ENCODE assay signal across 1 cellular context in the genomic region with DNA sequence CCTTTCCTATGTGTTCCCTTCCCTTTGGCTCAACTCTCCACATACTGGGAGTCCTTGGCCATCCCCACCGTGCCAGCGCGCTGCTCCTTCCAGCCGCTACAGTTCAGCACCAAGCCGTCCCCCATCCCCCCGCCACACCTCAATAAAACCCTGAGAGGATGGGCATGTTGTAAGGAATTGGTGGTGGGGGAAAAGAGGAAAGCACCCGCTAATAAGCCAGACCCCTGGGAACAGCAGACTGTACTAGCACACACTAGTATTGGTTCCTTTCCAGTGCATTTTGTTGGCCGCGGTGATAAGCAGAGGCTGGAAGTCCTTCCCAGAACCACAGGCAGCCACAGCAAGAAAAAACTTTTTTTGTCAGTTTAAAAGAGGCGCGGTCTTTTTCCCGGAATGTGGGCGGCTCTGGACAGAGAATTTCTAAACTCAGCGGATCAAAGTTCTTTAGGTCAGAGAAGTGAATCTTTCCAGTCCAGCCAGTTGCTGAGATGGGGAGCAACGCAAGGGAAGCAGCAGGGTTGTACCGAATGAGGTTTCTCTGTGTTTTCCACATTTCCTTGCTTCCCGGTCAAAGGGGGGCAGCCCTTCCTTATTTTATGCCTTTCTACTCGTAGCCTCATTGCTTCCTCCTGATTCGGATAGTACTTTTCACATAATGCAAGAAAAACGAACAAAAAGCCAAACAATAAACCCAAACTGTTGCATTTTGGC.
TF ChIP-seq lines count a peak whose summit lies in the region.

No MANE protein-coding gene starts in this region.

TF ChIP-seq in HepG2, 621 proteins besides CTCF, POLR2A, EP300 and RAD21 (continued from another document and continues in another):
- TF ChIP-seq BHLHE40 (IDR thresholded peaks at IDR 0.05; ENCODE audit: low read length) (no peak), ZNF768 (CRISPR knock-in tag; IDR thresholded peaks at IDR 0.05) (no peak), ZNF83 (CRISPR knock-in tag; IDR thresholded peaks at IDR 0.05; ENCODE audit: borderline replicate concordance) (no peak), MXI1 (IDR thresholded peaks at IDR 0.05; ENCODE audit: borderline replicate concordance, low read depth, low read length) (no peak), PRPF4 (IDR thresholded peaks at IDR 0.05; ENCODE audit: low read depth, low read length, poor library complexity, severe bottlenecking) (no peak), SAP130 (CRISPR knock-in tag; IDR thresholded peaks at IDR 0.05; ENCODE audit: low read depth) (peak; percentile 17; the same call in 1 of the 2 replicates), NPAS2 (CRISPR knock-in tag; IDR thresholded peaks at IDR 0.05; ENCODE audit: borderline replicate concordance) (no peak), TEAD3 (CRISPR knock-in tag; optimal IDR thresholded peaks at IDR 0.05; ENCODE audit: borderline replicate concordance) (peak; percentile 68), DMAP1 (CRISPR knock-in tag; IDR thresholded peaks at IDR 0.05) (no peak), THAP9 (CRISPR knock-in tag; IDR thresholded peaks at IDR 0.05; ENCODE audit: borderline replicate concordance) (no peak), RBM39 (IDR thresholded peaks at IDR 0.05; ENCODE audit: low read depth, low read length, poor library complexity, severe bottlenecking) (no peak), HMGA1 (CRISPR knock-in tag; conservative IDR thresholded peaks at IDR 0.05) (no peak), PAWR (CRISPR knock-in tag; IDR thresholded peaks at IDR 0.05; ENCODE audit: borderline replicate concordance) (no peak), PHF21A (CRISPR knock-in tag; IDR thresholded peaks at IDR 0.05) (peak; percentile 64; the same call in 1 of the 2 replicates), ZNF343 (CRISPR knock-in tag; IDR thresholded peaks at IDR 0.05) (no peak), ZNF629 (CRISPR knock-in tag; conservative IDR thresholded peaks at IDR 0.05) (no peak), CC2D1A (CRISPR knock-in tag; IDR thresholded peaks at IDR 0.05) (no peak), XBP1 (CRISPR knock-in tag; IDR thresholded peaks at IDR 0.05) (no peak), ZNF570 (CRISPR knock-in tag; IDR thresholded peaks at IDR 0.05; ENCODE audit: borderline replicate concordance) (no peak), ZNF850 (CRISPR knock-in tag; conservative IDR thresholded peaks at IDR 0.05) (no peak), SCMH1 (CRISPR knock-in tag; IDR thresholded peaks at IDR 0.05; ENCODE audit: borderline replicate concordance) (no peak), ZNF331 (CRISPR knock-in tag; IDR thresholded peaks at IDR 0.05) (peak; percentile 39; the same call in 1 of the 2 replicates), POGZ (CRISPR knock-in tag; IDR thresholded peaks at IDR 0.05) (no peak), ZNF580 (CRISPR knock-in tag; IDR thresholded peaks at IDR 0.05; ENCODE audit: borderline replicate concordance, low read depth) (no peak), HNF4A (CRISPR knock-in tag; IDR thresholded peaks at IDR 0.05) (peak; percentile 70), FOXO1 (CRISPR knock-in tag; IDR thresholded peaks at IDR 0.05) (no peak), PPARG (CRISPR knock-in tag; conservative IDR thresholded peaks at IDR 0.05) (0 out of 2 replicates have a peak, but pooled peaks have one; percentile 14), ZSCAN20 (CRISPR knock-in tag; IDR thresholded peaks at IDR 0.05; ENCODE audit: borderline replicate concordance) (no peak), POLR2G (IDR thresholded peaks at IDR 0.05; ENCODE audit: low read depth, low read length) (peak; percentile 53; the same call in 1 of the 2 replicates), ZMAT3 (CRISPR knock-in tag; conservative IDR thresholded peaks at IDR 0.05) (no peak), HOXD1 (CRISPR knock-in tag; IDR thresholded peaks at IDR 0.05) (no peak), GPN1 (CRISPR knock-in tag; IDR thresholded peaks at IDR 0.05; ENCODE audit: borderline replicate concordance) (no peak), HDAC2 (CRISPR knock-in tag; IDR thresholded peaks at IDR 0.05) (peak; percentile 17; the same call in 1 of the 2 replicates), ZNF512 (CRISPR knock-in tag; IDR thresholded peaks at IDR 0.05) (no peak), ZNF747 (CRISPR knock-in tag; IDR thresholded peaks at IDR 0.05; ENCODE audit: borderline replicate concordance) (no peak), ZNF350 (CRISPR knock-in tag; IDR thresholded peaks at IDR 0.05; ENCODE audit: borderline replicate concordance, low read depth) (0 out of 2 replicates have a peak, but pooled peaks have one; percentile 45), HMG20B (CRISPR knock-in tag; conservative IDR thresholded peaks at IDR 0.05) (no peak)
- TF ChIP-seq, protein P1, sequence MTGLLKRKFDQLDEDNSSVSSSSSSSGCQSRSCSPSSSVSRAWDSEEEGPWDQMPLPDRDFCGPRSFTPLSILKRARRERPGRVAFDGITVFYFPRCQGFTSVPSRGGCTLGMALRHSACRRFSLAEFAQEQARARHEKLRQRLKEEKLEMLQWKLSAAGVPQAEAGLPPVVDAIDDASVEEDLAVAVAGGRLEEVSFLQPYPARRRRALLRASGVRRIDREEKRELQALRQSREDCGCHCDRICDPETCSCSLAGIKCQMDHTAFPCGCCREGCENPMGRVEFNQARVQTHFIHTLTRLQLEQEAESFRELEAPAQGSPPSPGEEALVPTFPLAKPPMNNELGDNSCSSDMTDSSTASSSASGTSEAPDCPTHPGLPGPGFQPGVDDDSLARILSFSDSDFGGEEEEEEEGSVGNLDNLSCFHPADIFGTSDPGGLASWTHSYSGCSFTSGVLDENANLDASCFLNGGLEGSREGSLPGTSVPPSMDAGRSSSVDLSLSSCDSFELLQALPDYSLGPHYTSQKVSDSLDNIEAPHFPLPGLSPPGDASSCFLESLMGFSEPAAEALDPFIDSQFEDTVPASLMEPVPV (CRISPR knock-in tag; IDR thresholded peaks at IDR 0.05) = 0 out of 2 replicates have a peak, but pooled peaks have one; percentile 22
- TF ChIP-seq, protein P2, sequence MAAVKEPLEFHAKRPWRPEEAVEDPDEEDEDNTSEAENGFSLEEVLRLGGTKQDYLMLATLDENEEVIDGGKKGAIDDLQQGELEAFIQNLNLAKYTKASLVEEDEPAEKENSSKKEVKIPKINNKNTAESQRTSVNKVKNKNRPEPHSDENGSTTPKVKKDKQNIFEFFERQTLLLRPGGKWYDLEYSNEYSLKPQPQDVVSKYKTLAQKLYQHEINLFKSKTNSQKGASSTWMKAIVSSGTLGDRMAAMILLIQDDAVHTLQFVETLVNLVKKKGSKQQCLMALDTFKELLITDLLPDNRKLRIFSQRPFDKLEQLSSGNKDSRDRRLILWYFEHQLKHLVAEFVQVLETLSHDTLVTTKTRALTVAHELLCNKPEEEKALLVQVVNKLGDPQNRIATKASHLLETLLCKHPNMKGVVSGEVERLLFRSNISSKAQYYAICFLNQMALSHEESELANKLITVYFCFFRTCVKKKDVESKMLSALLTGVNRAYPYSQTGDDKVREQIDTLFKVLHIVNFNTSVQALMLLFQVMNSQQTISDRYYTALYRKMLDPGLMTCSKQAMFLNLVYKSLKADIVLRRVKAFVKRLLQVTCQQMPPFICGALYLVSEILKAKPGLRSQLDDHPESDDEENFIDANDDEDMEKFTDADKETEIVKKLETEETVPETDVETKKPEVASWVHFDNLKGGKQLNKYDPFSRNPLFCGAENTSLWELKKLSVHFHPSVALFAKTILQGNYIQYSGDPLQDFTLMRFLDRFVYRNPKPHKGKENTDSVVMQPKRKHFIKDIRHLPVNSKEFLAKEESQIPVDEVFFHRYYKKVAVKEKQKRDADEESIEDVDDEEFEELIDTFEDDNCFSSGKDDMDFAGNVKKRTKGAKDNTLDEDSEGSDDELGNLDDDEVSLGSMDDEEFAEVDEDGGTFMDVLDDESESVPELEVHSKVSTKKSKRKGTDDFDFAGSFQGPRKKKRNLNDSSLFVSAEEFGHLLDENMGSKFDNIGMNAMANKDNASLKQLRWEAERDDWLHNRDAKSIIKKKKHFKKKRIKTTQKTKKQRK (IDR thresholded peaks at IDR 0.05; ENCODE audit: low read length) = no peak
- TF ChIP-seq, protein P3, sequence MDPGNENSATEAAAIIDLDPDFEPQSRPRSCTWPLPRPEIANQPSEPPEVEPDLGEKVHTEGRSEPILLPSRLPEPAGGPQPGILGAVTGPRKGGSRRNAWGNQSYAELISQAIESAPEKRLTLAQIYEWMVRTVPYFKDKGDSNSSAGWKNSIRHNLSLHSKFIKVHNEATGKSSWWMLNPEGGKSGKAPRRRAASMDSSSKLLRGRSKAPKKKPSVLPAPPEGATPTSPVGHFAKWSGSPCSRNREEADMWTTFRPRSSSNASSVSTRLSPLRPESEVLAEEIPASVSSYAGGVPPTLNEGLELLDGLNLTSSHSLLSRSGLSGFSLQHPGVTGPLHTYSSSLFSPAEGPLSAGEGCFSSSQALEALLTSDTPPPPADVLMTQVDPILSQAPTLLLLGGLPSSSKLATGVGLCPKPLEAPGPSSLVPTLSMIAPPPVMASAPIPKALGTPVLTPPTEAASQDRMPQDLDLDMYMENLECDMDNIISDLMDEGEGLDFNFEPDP (CRISPR knock-in tag; conservative IDR thresholded peaks at IDR 0.05) = no peak
- TF ChIP-seq, protein P4, sequence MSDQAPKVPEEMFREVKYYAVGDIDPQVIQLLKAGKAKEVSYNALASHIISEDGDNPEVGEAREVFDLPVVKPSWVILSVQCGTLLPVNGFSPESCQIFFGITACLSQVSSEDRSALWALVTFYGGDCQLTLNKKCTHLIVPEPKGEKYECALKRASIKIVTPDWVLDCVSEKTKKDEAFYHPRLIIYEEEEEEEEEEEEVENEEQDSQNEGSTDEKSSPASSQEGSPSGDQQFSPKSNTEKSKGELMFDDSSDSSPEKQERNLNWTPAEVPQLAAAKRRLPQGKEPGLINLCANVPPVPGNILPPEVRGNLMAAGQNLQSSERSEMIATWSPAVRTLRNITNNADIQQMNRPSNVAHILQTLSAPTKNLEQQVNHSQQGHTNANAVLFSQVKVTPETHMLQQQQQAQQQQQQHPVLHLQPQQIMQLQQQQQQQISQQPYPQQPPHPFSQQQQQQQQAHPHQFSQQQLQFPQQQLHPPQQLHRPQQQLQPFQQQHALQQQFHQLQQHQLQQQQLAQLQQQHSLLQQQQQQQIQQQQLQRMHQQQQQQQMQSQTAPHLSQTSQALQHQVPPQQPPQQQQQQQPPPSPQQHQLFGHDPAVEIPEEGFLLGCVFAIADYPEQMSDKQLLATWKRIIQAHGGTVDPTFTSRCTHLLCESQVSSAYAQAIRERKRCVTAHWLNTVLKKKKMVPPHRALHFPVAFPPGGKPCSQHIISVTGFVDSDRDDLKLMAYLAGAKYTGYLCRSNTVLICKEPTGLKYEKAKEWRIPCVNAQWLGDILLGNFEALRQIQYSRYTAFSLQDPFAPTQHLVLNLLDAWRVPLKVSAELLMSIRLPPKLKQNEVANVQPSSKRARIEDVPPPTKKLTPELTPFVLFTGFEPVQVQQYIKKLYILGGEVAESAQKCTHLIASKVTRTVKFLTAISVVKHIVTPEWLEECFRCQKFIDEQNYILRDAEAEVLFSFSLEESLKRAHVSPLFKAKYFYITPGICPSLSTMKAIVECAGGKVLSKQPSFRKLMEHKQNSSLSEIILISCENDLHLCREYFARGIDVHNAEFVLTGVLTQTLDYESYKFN (CRISPR knock-in tag; conservative IDR thresholded peaks at IDR 0.05) = peak; percentile 35
- TF ChIP-seq, protein P5, sequence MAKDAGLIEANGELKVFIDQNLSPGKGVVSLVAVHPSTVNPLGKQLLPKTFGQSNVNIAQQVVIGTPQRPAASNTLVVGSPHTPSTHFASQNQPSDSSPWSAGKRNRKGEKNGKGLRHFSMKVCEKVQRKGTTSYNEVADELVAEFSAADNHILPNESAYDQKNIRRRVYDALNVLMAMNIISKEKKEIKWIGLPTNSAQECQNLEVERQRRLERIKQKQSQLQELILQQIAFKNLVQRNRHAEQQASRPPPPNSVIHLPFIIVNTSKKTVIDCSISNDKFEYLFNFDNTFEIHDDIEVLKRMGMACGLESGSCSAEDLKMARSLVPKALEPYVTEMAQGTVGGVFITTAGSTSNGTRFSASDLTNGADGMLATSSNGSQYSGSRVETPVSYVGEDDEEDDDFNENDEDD (CRISPR knock-in tag; IDR thresholded peaks at IDR 0.05; ENCODE audit: borderline replicate concordance) = peak; percentile 68; the same call in 1 of the 2 replicates
- TF ChIP-seq, protein P6, sequence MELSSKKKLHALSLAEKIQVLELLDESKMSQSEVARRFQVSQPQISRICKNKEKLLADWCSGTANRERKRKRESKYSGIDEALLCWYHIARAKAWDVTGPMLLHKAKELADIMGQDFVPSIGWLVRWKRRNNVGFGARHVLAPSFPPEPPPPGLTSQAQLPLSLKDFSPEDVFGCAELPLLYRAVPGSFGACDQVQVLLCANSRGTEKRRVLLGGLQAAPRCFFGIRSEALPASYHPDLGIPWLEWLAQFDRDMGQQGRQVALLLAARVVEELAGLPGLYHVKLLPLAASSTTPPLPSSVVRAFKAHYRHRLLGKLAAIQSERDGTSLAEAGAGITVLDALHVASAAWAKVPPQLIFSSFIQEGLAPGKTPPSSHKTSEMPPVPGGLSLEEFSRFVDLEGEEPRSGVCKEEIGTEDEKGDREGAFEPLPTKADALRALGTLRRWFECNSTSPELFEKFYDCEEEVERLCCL (CRISPR knock-in tag; IDR thresholded peaks at IDR 0.05; ENCODE audit: borderline replicate concordance) = no peak
